In genomic region chr5:163509288-163510040, GRCh38 we compare ENCODE assay signal across 1 cellular context.
A peak's percentile ranks its signal among the peaks of the same experiment; 100 is the strongest.
TF ChIP-seq lines count a peak whose summit lies in the region.

No MANE protein-coding gene starts in this region.

TF ChIP-seq in SK-N-SH, 30 proteins besides CTCF, POLR2A, EP300 and RAD21 (continued from another document):
- TF ChIP-seq NFIC (IDR thresholded peaks at IDR 0.05; ENCODE audit: borderline replicate concordance) = peak; percentile 72
TF ChIP-seq in SK-N-SH: peak in this region for 1.
